32 cellular contexts compared by ENCODE assay signal in genomic region chr2:107107351-107107750, GRCh38.
"Had no signal": no experiment of that assay in that cellular context is flagged by ENCODE, and none has a peak within 500 bp of the region (broad histone marks: within the 10 kb centered on the region; RNA-seq: fewer than 3 reads in every experiment).

No MANE protein-coding gene starts in this region.

- H3K4me1 ChIP-seq: body of pancreas, colonic mucosa, esophagus squamous epithelium had no signal

- H3K27me3 Mint-ChIP-seq: activated B cell treated with CpG ODN at 0.5 μM for 24 hours; activated CD4-positive, alpha-beta memory T cell treated with anti-CD3 and anti-CD28 coated beads for 36 hours; activated CD4-positive, alpha-beta T cell treated with anti-CD3 and anti-CD28 coated beads for 36 hours; activated CD4-positive, alpha-beta T cell treated with anti-CD3 and anti-CD28 coated beads, Interleukin-2, amount 10 ng/mL, durations not matched to agents 24 days and 14 days; activated CD8-positive, alpha-beta memory T cell treated with anti-CD3 and anti-CD28 coated beads, Interleukin-2, amount 10 ng/mL, durations not matched to agents 7 days and 5 days; activated naive CD4-positive, alpha-beta T cell treated with anti-CD3 and anti-CD28 coated beads, Interleukin-2, amount 50 U/mL, for 24 hours; activated naive CD8-positive, alpha-beta T cell treated with anti-CD3 and anti-CD28 coated beads for 36 hours; activated naive CD8-positive, alpha-beta T cell treated with anti-CD3 and anti-CD28 coated beads, Interleukin-2, amount 50 U/mL, for 24 hours; T-cell had no signal

- H3K27ac ChIP-seq: body of pancreas, colonic mucosa, epithelial cell of prostate, esophagus squamous epithelium, WERI-Rb-1 had no signal

- H3K4me1 Mint-ChIP-seq: activated B cell treated with CpG ODN at 0.5 μM for 24 hours; activated CD4-positive, alpha-beta T cell treated with anti-CD3 and anti-CD28 coated beads for 36 hours; activated CD4-positive, alpha-beta T cell treated with anti-CD3 and anti-CD28 coated beads, Interleukin-2, amount 10 ng/mL, durations not matched to agents 24 days and 14 days; activated CD8-positive, alpha-beta memory T cell treated with anti-CD3 and anti-CD28 coated beads, Interleukin-2, amount 10 ng/mL, durations not matched to agents 7 days and 5 days; activated naive CD4-positive, alpha-beta T cell treated with anti-CD3 and anti-CD28 coated beads, Interleukin-2, amount 50 U/mL, for 24 hours; activated naive CD8-positive, alpha-beta T cell treated with anti-CD3 and anti-CD28 coated beads for 36 hours; activated naive CD8-positive, alpha-beta T cell treated with anti-CD3 and anti-CD28 coated beads, Interleukin-2, amount 50 U/mL, for 24 hours; T-cell had no signal

- H3K27ac Mint-ChIP-seq: activated B cell treated with CpG ODN at 0.5 μM for 24 hours; activated CD4-positive, alpha-beta memory T cell treated with anti-CD3 and anti-CD28 coated beads for 36 hours; activated CD4-positive, alpha-beta T cell treated with anti-CD3 and anti-CD28 coated beads for 36 hours; activated CD4-positive, alpha-beta T cell treated with anti-CD3 and anti-CD28 coated beads, Interleukin-2, amount 10 ng/mL, durations not matched to agents 24 days and 14 days; activated CD8-positive, alpha-beta memory T cell treated with anti-CD3 and anti-CD28 coated beads, Interleukin-2, amount 10 ng/mL, durations not matched to agents 7 days and 5 days; activated CD8-positive, alpha-beta T cell treated with anti-CD3 and anti-CD28 coated beads, Interleukin-2, amount 10 ng/mL, durations not matched to agents 7 days and 5 days; activated naive CD4-positive, alpha-beta T cell treated with anti-CD3 and anti-CD28 coated beads for 36 hours; activated naive CD4-positive, alpha-beta T cell treated with anti-CD3 and anti-CD28 coated beads, Interleukin-2, amount 50 U/mL, for 24 hours; activated naive CD8-positive, alpha-beta T cell treated with anti-CD3 and anti-CD28 coated beads for 36 hours; activated naive CD8-positive, alpha-beta T cell treated with anti-CD3 and anti-CD28 coated beads, Interleukin-2, amount 50 U/mL, for 24 hours; activated T-helper 1 cell treated with anti-CD3 and anti-CD28 coated beads, Interleukin-12 subunit alpha, Interleukin-12 subunit beta, Interleukin-2, Interleukin-4 antibody, amounts not matched to agents 30 ng/mL and 10 ng/mL and 1 ng/mL, durations not matched to agents 14 hours and 24 hours and 36 hours; activated T-helper 2 cell treated with anti-CD3 and anti-CD28 coated beads, Interferon-gamma antibody, Interleukin-2, Interleukin-4, amounts not matched to agents 10 μg/mL and 5 μg/mL and 100 μg/mL, durations not matched to agents 14 hours and 24 hours and 36 hours; T-cell; T-helper 1 cell treated with Interleukin-12 subunit alpha and Interleukin-12 subunit beta and Interleukin-4 antibody, amounts not matched to agents 30 μg/mL and 1 μg/mL, for 36 hours had no signal

- DNase-seq: activated B cell treated with CpG ODN at 0.5 μM for 24 hours; activated CD4-positive, alpha-beta memory T cell treated with anti-CD3 and anti-CD28 coated beads for 36 hours; activated CD4-positive, alpha-beta T cell treated with anti-CD3 and anti-CD28 coated beads for 36 hours; activated CD4-positive, alpha-beta T cell treated with anti-CD3 and anti-CD28 coated beads, Interleukin-2, amount 10 ng/mL, durations not matched to agents 24 days and 14 days; activated CD8-positive, alpha-beta memory T cell treated with anti-CD3 and anti-CD28 coated beads, Interleukin-2, amount 10 ng/mL, durations not matched to agents 7 days and 5 days; activated CD8-positive, alpha-beta memory T cell treated with anti-CD3 and anti-CD28 coated beads, Interleukin-2, amount 50 U/mL, for 4 hours; activated CD8-positive, alpha-beta T cell treated with anti-CD3 and anti-CD28 coated beads, Interleukin-2, amount 10 ng/mL, durations not matched to agents 7 days and 5 days; activated effector memory CD4-positive, alpha-beta T cell treated with anti-CD3 and anti-CD28 coated beads, Interleukin-2, amount 50 U/mL, for 16 hours; activated naive CD4-positive, alpha-beta T cell treated with anti-CD3 and anti-CD28 coated beads for 36 hours; activated naive CD8-positive, alpha-beta T cell treated with anti-CD3 and anti-CD28 coated beads for 36 hours; activated naive CD8-positive, alpha-beta T cell treated with anti-CD3 and anti-CD28 coated beads, Interleukin-2, amount 50 U/mL, for 24 hours; activated T-cell treated with anti-CD3 and anti-CD28 coated beads, Interleukin-2, amount 50 U/mL, for 1 hour; activated T-cell treated with anti-CD3 and anti-CD28 coated beads, Interleukin-2, amount 50 U/mL, for 48 hours; amniotic stem cell; anterior cingulate cortex; body of pancreas; central memory CD4-positive, alpha-beta T cell; cerebellar nuclear complex; colonic mucosa; effector CD8-positive, alpha-beta T cell; esophagus squamous epithelium; head of caudate nucleus; T-cell; T1000; WERI-Rb-1 had no signal

- H3K36me3 ChIP-seq: colonic mucosa, esophagus squamous epithelium, WERI-Rb-1 had no signal

- H3K9me3 ChIP-seq: body of pancreas, colonic mucosa, esophagus squamous epithelium had no signal

- H3K4me3 Mint-ChIP-seq: activated B cell treated with CpG ODN at 0.5 μM for 24 hours; activated CD4-positive, alpha-beta memory T cell treated with anti-CD3 and anti-CD28 coated beads for 36 hours; activated CD4-positive, alpha-beta T cell treated with anti-CD3 and anti-CD28 coated beads for 36 hours; activated CD4-positive, alpha-beta T cell treated with anti-CD3 and anti-CD28 coated beads, Interleukin-2, amount 10 ng/mL, durations not matched to agents 24 days and 14 days; activated CD8-positive, alpha-beta memory T cell treated with anti-CD3 and anti-CD28 coated beads, Interleukin-2, amount 10 ng/mL, durations not matched to agents 7 days and 5 days; activated CD8-positive, alpha-beta T cell treated with anti-CD3 and anti-CD28 coated beads, Interleukin-2, amount 10 ng/mL, durations not matched to agents 7 days and 5 days; activated naive CD4-positive, alpha-beta T cell treated with anti-CD3 and anti-CD28 coated beads for 36 hours; activated naive CD4-positive, alpha-beta T cell treated with anti-CD3 and anti-CD28 coated beads, Interleukin-2, amount 50 U/mL, for 24 hours; activated naive CD8-positive, alpha-beta T cell treated with anti-CD3 and anti-CD28 coated beads for 36 hours; activated naive CD8-positive, alpha-beta T cell treated with anti-CD3 and anti-CD28 coated beads, Interleukin-2, amount 50 U/mL, for 24 hours; activated T-helper 1 cell treated with anti-CD3 and anti-CD28 coated beads, Interleukin-12 subunit alpha, Interleukin-12 subunit beta, Interleukin-2, Interleukin-4 antibody, amounts not matched to agents 30 ng/mL and 10 ng/mL and 1 ng/mL, durations not matched to agents 14 hours and 24 hours and 36 hours; T-cell; T-helper 1 cell treated with Interleukin-12 subunit alpha and Interleukin-12 subunit beta and Interleukin-4 antibody, amounts not matched to agents 30 μg/mL and 1 μg/mL, for 36 hours had no signal

- H3K4me3 ChIP-seq: body of pancreas, colonic mucosa, esophagus squamous epithelium had no signal

- H3K9me3 Mint-ChIP-seq: activated CD4-positive, alpha-beta memory T cell treated with anti-CD3 and anti-CD28 coated beads for 36 hours; activated CD4-positive, alpha-beta T cell treated with anti-CD3 and anti-CD28 coated beads, Interleukin-2, amount 10 ng/mL, durations not matched to agents 24 days and 14 days; activated T-helper 1 cell treated with anti-CD3 and anti-CD28 coated beads, Interleukin-12 subunit alpha, Interleukin-12 subunit beta, Interleukin-2, Interleukin-4 antibody, amounts not matched to agents 30 ng/mL and 10 ng/mL and 1 ng/mL, durations not matched to agents 14 hours and 24 hours and 36 hours; T-helper 1 cell treated with Interleukin-12 subunit alpha and Interleukin-12 subunit beta and Interleukin-4 antibody, amounts not matched to agents 30 μg/mL and 1 μg/mL, for 36 hours had no signal

- FAIRE-seq: endometrium, endothelial cell of umbilical vein had no signal

- H3K27me3 ChIP-seq: body of pancreas, colonic mucosa, esophagus squamous epithelium had no signal

- H3K36me3 Mint-ChIP-seq: activated CD4-positive, alpha-beta memory T cell treated with anti-CD3 and anti-CD28 coated beads for 36 hours; activated CD8-positive, alpha-beta memory T cell treated with anti-CD3 and anti-CD28 coated beads, Interleukin-2, amount 10 ng/mL, durations not matched to agents 7 days and 5 days; activated naive CD4-positive, alpha-beta T cell treated with anti-CD3 and anti-CD28 coated beads, Interleukin-2, amount 50 U/mL, for 24 hours; activated naive CD8-positive, alpha-beta T cell treated with anti-CD3 and anti-CD28 coated beads for 36 hours; T-cell had no signal
